ENCODE assay signal across 7 cellular contexts in the genomic region with DNA sequence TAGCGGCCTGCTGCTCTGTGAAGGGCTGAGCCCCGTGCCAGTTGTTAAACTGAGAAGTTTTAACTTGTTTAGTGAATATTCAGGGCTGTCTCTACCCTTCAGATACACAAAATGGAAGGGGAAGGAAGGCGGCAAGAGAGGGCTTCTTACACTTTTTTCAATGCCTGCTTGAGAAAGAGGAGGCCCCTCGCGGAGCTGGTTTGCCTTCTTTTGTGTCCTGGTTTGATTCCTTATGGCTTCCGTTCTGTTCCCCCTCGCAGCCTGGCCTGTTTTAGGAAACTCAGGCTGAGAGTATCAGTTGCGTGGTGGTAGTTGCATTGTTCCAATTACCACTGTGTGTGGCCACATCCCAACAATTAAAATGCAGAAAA. TPM values are rescaled to one million over a fixed set of nuclear protein-coding genes. Genes with fewer than 3 reads are reported as not detected.
DNase-seq lines count a peak whose midpoint lies in the region; ATAC-seq and TF ChIP-seq lines count a peak whose summit lies in the region.

No MANE protein-coding gene starts in this region.

- H3K9me3 ChIP-seq in T-helper 17 cell (ENCODE audit: control insufficient read depth, low read length, poor library complexity, severe bottlenecking): no peaks in the 10 kb centered on the region

- no peak for TF ChIP-seq CTCF in foreskin fibroblast (IDR thresholded peaks at IDR 0.05; ENCODE audit: low read depth, low read length)

- no peak for ATAC-seq in T-helper 17 cell
- ATAC-seq in HG03520 (IDR thresholded peaks at IDR 0.05; ENCODE audit: unreplicated experiment): no peak

- peak overlapping the region; percentile 97 for H3K27ac Mint-ChIP-seq in T-helper 17 cell

- H3K4me3 ChIP-seq in H7 (ENCODE audit: insufficient read depth, low read depth, low read length) (peak overlapping the region; percentile 78), foreskin fibroblast (ENCODE audit: low read depth in 1 of 2, low read length in 2 of 2) (peak overlapping the region; percentile 83 to 98)

- DNase-seq in H7: peak; percentile 48
- DNase-seq in T-helper 17 cell: no peak
- DNase-seq in foreskin fibroblast: peak in 1 of 2 donors; percentile 51
- DNase-seq in retina: peak; percentile 61
- DNase-seq in NCI-H748 (lab: John Stamatoyannopoulos, UW; ENCODE audit: unreplicated experiment): no peak
- no peak for DNase-seq in NCI-H2171 (lab: John Stamatoyannopoulos, UW)

- peak overlapping the region; percentile 92 for H3K4me3 Mint-ChIP-seq in T-helper 17 cell

- peaks cover 15% of the 10 kb centered on the region for H3K36me3 ChIP-seq in H7 (replicated peaks; ENCODE audit: control insufficient read depth, insufficient read depth, low read length)

- H3K27me3 Mint-ChIP-seq in T-helper 17 cell: peaks cover 7% of the 10 kb centered on the region

- H3K4me1 Mint-ChIP-seq in T-helper 17 cell: peaks cover 23% of the 10 kb centered on the region

- H3K27me3 ChIP-seq in H7 (ENCODE audit: control insufficient read depth, insufficient read depth, low read length): no peaks in the 10 kb centered on the region

- peaks cover 2% of the 10 kb centered on the region for H3K36me3 Mint-ChIP-seq in T-helper 17 cell (ENCODE audit: low read depth)

RNA-seq across cellular contexts. Expression of a gene that starts 1.0 kb away (rescaled TPM):
- 70.4 and 74.5 TPM in 2 replicates for total RNA-seq in H7 (2014; rRNA removed; shearing (Covaris generic))
- total RNA-seq in T-helper 17 cell: 10 to 100 TPM; 50.1 to 59.8 TPM

RNA-seq across cellular contexts. Expression of a gene that starts 7.5 kb away (rescaled TPM):
- total RNA-seq in H7 (2014; rRNA removed; shearing (Covaris generic)): 36.0 and 38.7 TPM in 2 replicates
- not detected for total RNA-seq in T-helper 17 cell

RNA-seq across cellular contexts. Expression of a gene that starts 13.4 kb away (rescaled TPM):
- 55.6 and 74.8 TPM in 2 replicates for total RNA-seq in H7 (2014; rRNA removed; shearing (Covaris generic))
- total RNA-seq in T-helper 17 cell: 10 to 100 TPM; 74.0 to 74.5 TPM

Comparison
In these comparisons a context has a peak if more than half of its experiments do, and no peak if none do; other contexts are left out.
1. DNase-seq: peak in H7 (single experiment) and retina (single experiment); none in T-helper 17 cell (0 of 3), NCI-H748 (single experiment) and NCI-H2171 (single experiment).
2. RNA of a gene that starts 7.5 kb away (total RNA-seq): 36.0 to 38.7 TPM in H7; not detected in T-helper 17 cell; every median in the first group is over 10 times any median in the second.